In genomic region chr9:134264169-134264568, GRCh38 we compare ENCODE assay signal across 29 cellular contexts.
"Had no signal": no experiment of that assay in that cellular context is flagged by ENCODE, and none has a peak within 500 bp of the region (broad histone marks: within the 10 kb centered on the region; RNA-seq: fewer than 3 reads in every experiment).

No MANE protein-coding gene starts in this region.

- H3K4me1 ChIP-seq: foreskin keratinocyte had no signal

- H3K4me3 ChIP-seq: adrenal gland, body of pancreas, esophagus muscularis mucosa, gastrocnemius medialis had no signal

- H3K36me3 ChIP-seq: adrenal gland, esophagus muscularis mucosa, gastrocnemius medialis had no signal

- DNase-seq: activated CD4-positive, alpha-beta memory T cell treated with anti-CD3 and anti-CD28 coated beads for 36 hours; activated CD4-positive, alpha-beta T cell treated with anti-CD3 and anti-CD28 coated beads for 36 hours; activated CD4-positive, alpha-beta T cell treated with anti-CD3 and anti-CD28 coated beads, Interleukin-2, amount 10 ng/mL, durations not matched to agents 24 days and 14 days; activated CD4-positive, CD25-positive, alpha-beta regulatory T cell; activated CD4-positive, CD25-positive, alpha-beta regulatory T cell treated with anti-CD3 and anti-CD28 coated beads, Interleukin-2, amount 50 U/mL, for 72 hours; activated CD8-positive, alpha-beta memory T cell treated with anti-CD3 and anti-CD28 coated beads, Interleukin-2, amount 10 ng/mL, durations not matched to agents 7 days and 5 days; activated CD8-positive, alpha-beta memory T cell treated with anti-CD3 and anti-CD28 coated beads, Interleukin-2, amount 50 U/mL, for 4 hours; activated CD8-positive, alpha-beta T cell treated with anti-CD3 and anti-CD28 coated beads, Interleukin-2, amount 10 ng/mL, durations not matched to agents 7 days and 5 days; activated effector memory CD4-positive, alpha-beta T cell treated with anti-CD3 and anti-CD28 coated beads, Interleukin-2, amount 50 U/mL, for 16 hours; activated naive CD4-positive, alpha-beta T cell treated with anti-CD3 and anti-CD28 coated beads for 36 hours; activated naive CD8-positive, alpha-beta T cell treated with anti-CD3 and anti-CD28 coated beads for 36 hours; activated naive CD8-positive, alpha-beta T cell treated with anti-CD3 and anti-CD28 coated beads, Interleukin-2, amount 50 U/mL, for 24 hours; activated T-cell treated with anti-CD3 and anti-CD28 coated beads, Interleukin-2, amount 50 U/mL, for 1 hour; activated T-cell treated with anti-CD3 and anti-CD28 coated beads, Interleukin-2, amount 50 U/mL, for 48 hours; adrenal gland; amygdala; aorta; body of pancreas; cortex of kidney; dermis blood vessel endothelial cell; effector CD4-positive, alpha-beta T cell; effector memory CD8-positive, alpha-beta T cell; erythroblast; foreskin keratinocyte; gastrocnemius medialis; glutamatergic neuron; T-helper 2 cell had no signal

- H3K27ac ChIP-seq: adrenal gland, body of pancreas, esophagus muscularis mucosa, foreskin keratinocyte, gastrocnemius medialis had no signal

- H3K27me3 ChIP-seq: body of pancreas, gastrocnemius medialis had no signal

- H3K9me3 ChIP-seq: adrenal gland, body of pancreas, esophagus muscularis mucosa, gastrocnemius medialis had no signal

- FAIRE-seq: colon had no signal

- ATAC-seq: activated CD4-positive, alpha-beta T cell treated with anti-CD3 and anti-CD28 coated beads for 36 hours; activated CD8-positive, alpha-beta memory T cell treated with anti-CD3 and anti-CD28 coated beads, Interleukin-2, amount 10 ng/mL, durations not matched to agents 7 days and 5 days; activated CD8-positive, alpha-beta T cell treated with anti-CD3 and anti-CD28 coated beads, Interleukin-2, amount 10 ng/mL, durations not matched to agents 7 days and 5 days; activated naive CD8-positive, alpha-beta T cell treated with anti-CD3 and anti-CD28 coated beads, Interleukin-2, amount 50 U/mL, for 24 hours; effector memory CD8-positive, alpha-beta T cell; foreskin keratinocyte; gastrocnemius medialis had no signal
